ENCODE assay signal across 29 cellular contexts in genomic region chr16:73285336-73285735, GRCh38.
"Had no signal": no experiment of that assay in that cellular context is flagged by ENCODE, and none has a peak within 500 bp of the region (broad histone marks: within the 10 kb centered on the region; RNA-seq: fewer than 3 reads in every experiment).

No MANE protein-coding gene starts in this region.

- H3K27me3 ChIP-seq: right atrium auricular region, thyroid gland, upper lobe of right lung had no signal

- H3K27ac Mint-ChIP-seq: activated CD4-positive, alpha-beta memory T cell treated with anti-CD3 and anti-CD28 coated beads for 36 hours; activated CD4-positive, alpha-beta T cell treated with anti-CD3 and anti-CD28 coated beads, Interleukin-2, amount 10 ng/mL, durations not matched to agents 24 days and 14 days; activated T-helper 1 cell treated with anti-CD3 and anti-CD28 coated beads, Interleukin-12 subunit alpha, Interleukin-12 subunit beta, Interleukin-2, Interleukin-4 antibody, amounts not matched to agents 30 ng/mL and 10 ng/mL and 1 ng/mL, durations not matched to agents 14 hours and 24 hours and 36 hours; effector memory CD8-positive, alpha-beta T cell; nephron progenitor cell; stimulated activated naive CD8-positive, alpha-beta T cell treated with anti-CD3 and anti-CD28 coated beads, Interleukin-15, amount 100 ng/mL, for 72 hours; T-helper 17 cell had no signal

- H3K4me1 Mint-ChIP-seq: activated CD4-positive, alpha-beta T cell treated with anti-CD3 and anti-CD28 coated beads, Interleukin-2, amount 10 ng/mL, durations not matched to agents 24 days and 14 days; nephron progenitor cell; stimulated activated naive CD8-positive, alpha-beta T cell treated with anti-CD3 and anti-CD28 coated beads, Interleukin-15, amount 100 ng/mL, for 72 hours; T-helper 17 cell had no signal

- H3K4me3 Mint-ChIP-seq: activated CD4-positive, alpha-beta memory T cell treated with anti-CD3 and anti-CD28 coated beads for 36 hours; activated CD4-positive, alpha-beta T cell treated with anti-CD3 and anti-CD28 coated beads, Interleukin-2, amount 10 ng/mL, durations not matched to agents 24 days and 14 days; activated T-helper 1 cell treated with anti-CD3 and anti-CD28 coated beads, Interleukin-12 subunit alpha, Interleukin-12 subunit beta, Interleukin-2, Interleukin-4 antibody, amounts not matched to agents 30 ng/mL and 10 ng/mL and 1 ng/mL, durations not matched to agents 14 hours and 24 hours and 36 hours; effector memory CD8-positive, alpha-beta T cell; nephron progenitor cell; stimulated activated naive CD8-positive, alpha-beta T cell treated with anti-CD3 and anti-CD28 coated beads, Interleukin-15, amount 100 ng/mL, for 72 hours; T-helper 17 cell had no signal

- DNase-seq: activated CD4-positive, alpha-beta memory T cell treated with anti-CD3 and anti-CD28 coated beads for 36 hours; activated CD4-positive, alpha-beta T cell treated with anti-CD3 and anti-CD28 coated beads, Interleukin-2, amount 10 ng/mL, durations not matched to agents 24 days and 14 days; activated CD4-positive, CD25-positive, alpha-beta regulatory T cell treated with anti-CD3 and anti-CD28 coated beads, Interleukin-2, amount 50 U/mL, for 72 hours; activated CD8-positive, alpha-beta memory T cell treated with anti-CD3 and anti-CD28 coated beads, Interleukin-2, amount 50 U/mL, for 4 hours; activated gamma-delta T cell; activated naive CD4-positive, alpha-beta T cell treated with anti-CD3 and anti-CD28 coated beads, Interleukin-2, amount 50 U/mL, for 16 hours; activated T-cell treated with anti-CD3 and anti-CD28 coated beads, Interleukin-2, amount 50 U/mL, for 1 hour; amygdala; caudate nucleus; cortex of kidney; effector memory CD8-positive, alpha-beta T cell; erythroblast; gastrocnemius medialis; glutamatergic neuron; left lung; lower lobe of right lung; mesendoderm; nephron progenitor cell; stimulated activated CD4-positive, alpha-beta T cell treated with anti-CD3 and anti-CD28 coated beads, Interleukin-2, amount 100 ng/mL, for 48 hours; stimulated activated naive CD8-positive, alpha-beta T cell treated with anti-CD3 and anti-CD28 coated beads, Interleukin-15, amount 100 ng/mL, for 72 hours; substantia nigra; T-helper 17 cell; T1000; thyroid gland; upper lobe of right lung had no signal

- H3K9me3 Mint-ChIP-seq: activated CD4-positive, alpha-beta T cell treated with anti-CD3 and anti-CD28 coated beads, Interleukin-2, amount 10 ng/mL, durations not matched to agents 24 days and 14 days; stimulated activated naive CD8-positive, alpha-beta T cell treated with anti-CD3 and anti-CD28 coated beads, Interleukin-15, amount 100 ng/mL, for 72 hours had no signal

- H3K27me3 Mint-ChIP-seq: activated CD4-positive, alpha-beta memory T cell treated with anti-CD3 and anti-CD28 coated beads for 36 hours; activated CD4-positive, alpha-beta T cell treated with anti-CD3 and anti-CD28 coated beads, Interleukin-2, amount 10 ng/mL, durations not matched to agents 24 days and 14 days; effector memory CD8-positive, alpha-beta T cell; T-helper 17 cell had no signal

- H3K36me3 ChIP-seq: gastrocnemius medialis, left lung, lower lobe of right lung, right atrium auricular region, thyroid gland, upper lobe of right lung had no signal

- H3K9me3 ChIP-seq: gastrocnemius medialis, left lung, lower lobe of right lung, right atrium auricular region, thyroid gland, upper lobe of right lung had no signal

- H3K4me1 ChIP-seq: gastrocnemius medialis, left lung, lower lobe of right lung, parathyroid adenoma, right atrium auricular region, thyroid gland, upper lobe of right lung had no signal

- FAIRE-seq: islet of Langerhans had no signal

- H3K27ac ChIP-seq: gastrocnemius medialis, left lung, lower lobe of right lung, parathyroid adenoma, right atrium auricular region, thyroid gland, upper lobe of right lung had no signal

- H3K36me3 Mint-ChIP-seq: activated CD4-positive, alpha-beta memory T cell treated with anti-CD3 and anti-CD28 coated beads for 36 hours had no signal

- H3K9ac ChIP-seq: parathyroid adenoma had no signal

- H3K4me3 ChIP-seq: gastrocnemius medialis, left lung, lower lobe of right lung, right atrium auricular region, thyroid gland, upper lobe of right lung had no signal
